1 cellular context compared by ENCODE assay signal in the genomic region with DNA sequence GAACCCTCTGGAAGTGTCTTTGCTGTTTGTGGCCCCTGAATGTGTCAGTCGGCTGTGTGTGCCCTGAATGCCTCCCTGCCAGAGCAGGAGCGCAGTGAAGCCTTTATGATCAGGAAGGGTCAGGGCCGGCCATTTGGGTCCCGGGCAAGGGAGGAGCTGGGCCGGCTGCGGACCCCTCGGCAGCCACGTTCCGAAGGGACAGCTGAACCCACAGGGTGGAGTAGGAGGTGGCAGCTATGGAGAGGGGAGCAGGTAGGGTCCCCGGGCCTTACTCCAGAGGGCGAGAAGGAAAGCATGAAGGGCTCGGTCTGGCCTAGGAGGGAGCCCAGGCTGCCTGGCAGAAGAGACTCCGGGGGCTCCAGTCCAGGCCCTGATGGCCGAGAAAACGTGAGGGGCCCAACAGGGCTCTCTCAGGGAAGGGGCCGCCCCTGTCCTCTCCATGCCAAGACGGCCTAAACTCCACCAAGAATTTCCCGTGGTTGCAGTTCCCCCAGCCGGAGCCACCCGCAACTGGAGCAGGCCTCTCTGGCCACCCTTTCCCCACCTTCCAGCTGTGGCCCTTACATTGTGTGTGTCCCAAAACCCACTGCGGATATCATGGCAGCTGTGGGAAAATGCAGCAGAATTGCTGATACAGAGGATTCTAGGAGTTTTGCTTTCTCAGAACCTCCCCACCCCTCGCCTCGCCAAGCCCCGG.
TF ChIP-seq lines count a peak whose summit lies in the region.

No MANE protein-coding gene starts in this region.

TF ChIP-seq in H1, 55 proteins besides CTCF, POLR2A, EP300 and RAD21 (continued from another document):
- TF ChIP-seq, protein P1, sequence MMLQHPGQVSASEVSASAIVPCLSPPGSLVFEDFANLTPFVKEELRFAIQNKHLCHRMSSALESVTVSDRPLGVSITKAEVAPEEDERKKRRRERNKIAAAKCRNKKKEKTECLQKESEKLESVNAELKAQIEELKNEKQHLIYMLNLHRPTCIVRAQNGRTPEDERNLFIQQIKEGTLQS (IDR thresholded peaks at IDR 0.05; ENCODE audit: insufficient read depth, low read depth, low read length), result no peak
- TF ChIP-seq CBX8 (IDR thresholded peaks at IDR 0.05; ENCODE audit: borderline replicate concordance, low read depth, low read length) (no peak), CEBPB (IDR thresholded peaks at IDR 0.05; ENCODE audit: low read depth, low read length) (no peak), KDM5A (IDR thresholded peaks at IDR 0.05; ENCODE audit: low read length) (no peak)
- TF ChIP-seq, protein P2, sequence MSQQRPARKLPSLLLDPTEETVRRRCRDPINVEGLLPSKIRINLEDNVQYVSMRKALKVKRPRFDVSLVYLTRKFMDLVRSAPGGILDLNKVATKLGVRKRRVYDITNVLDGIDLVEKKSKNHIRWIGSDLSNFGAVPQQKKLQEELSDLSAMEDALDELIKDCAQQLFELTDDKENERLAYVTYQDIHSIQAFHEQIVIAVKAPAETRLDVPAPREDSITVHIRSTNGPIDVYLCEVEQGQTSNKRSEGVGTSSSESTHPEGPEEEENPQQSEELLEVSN (IDR thresholded peaks at IDR 0.05), result no peak
